ENCODE assay signal across 15 cellular contexts in genomic region chr12:43740511-43741100, GRCh38.
DNase-seq lines count a peak whose midpoint lies in the region; ATAC-seq and TF ChIP-seq lines count a peak whose summit lies in the region.
"Had no signal": no experiment of that assay in that cellular context is flagged by ENCODE, and none has a peak within 500 bp of the region (broad histone marks: within the 10 kb centered on the region; RNA-seq: fewer than 3 reads in every experiment).

No MANE protein-coding gene starts in this region.

- peak; percentile 9 for DNase-seq in GM12865 (ENCODE audit: low read depth)
- DNase-seq in fibroblast of gingiva (ENCODE audit: low read depth) = peak; percentile 59
- no peak for DNase-seq in RKO (ENCODE audit: low spot score)
- DNase-seq in GF-D8 (lab: John Stamatoyannopoulos, UW) = no peak
- no peak for DNase-seq in putamen (ENCODE audit: low spot score)
- DNase-seq in NCI-H1092 treated with DMSO at 0.1 percent for 48 hours (lab: John Stamatoyannopoulos, UW) = no peak
- DNase-seq: activated gamma-delta T cell treated with Interleukin-2 at 50 U/mL for 16 hours; effector memory CD4-positive, alpha-beta T cell; naive B cell; right cardiac atrium; stimulated activated naive CD4-positive, alpha-beta T cell treated with Interleukin-2 at 50 U/mL for 16 hours had no signal

- H3K4me3 ChIP-seq in GM12865 (ENCODE audit: low read depth, low read length) = no peak overlapping the region
- H3K4me3 ChIP-seq: breast epithelium, SK-N-MC had no signal

- TF ChIP-seq CTCF in GM12865 (IDR thresholded peaks at IDR 0.05; ENCODE audit: insufficient read depth, low read depth, low read length, missing control alignments) = no peak

- ATAC-seq in GM21367 (IDR thresholded peaks at IDR 0.05; ENCODE audit: unreplicated experiment) (peak; percentile 81), HG03108 (IDR thresholded peaks at IDR 0.05; ENCODE audit: unreplicated experiment) (peak; percentile 52)
- ATAC-seq: right cardiac atrium had no signal

Comparison
In these comparisons a context has a peak if more than half of its experiments do, and no peak if none do; other contexts are left out.
1. DNase-seq: peak in GM12865 (single experiment) and fibroblast of gingiva (single experiment); none in RKO (single experiment), GF-D8 (single experiment), putamen (single experiment) and NCI-H1092 treated with DMSO at 0.1 percent for 48 hours (single experiment).